9 cellular contexts compared by ENCODE assay signal in the genomic region with DNA sequence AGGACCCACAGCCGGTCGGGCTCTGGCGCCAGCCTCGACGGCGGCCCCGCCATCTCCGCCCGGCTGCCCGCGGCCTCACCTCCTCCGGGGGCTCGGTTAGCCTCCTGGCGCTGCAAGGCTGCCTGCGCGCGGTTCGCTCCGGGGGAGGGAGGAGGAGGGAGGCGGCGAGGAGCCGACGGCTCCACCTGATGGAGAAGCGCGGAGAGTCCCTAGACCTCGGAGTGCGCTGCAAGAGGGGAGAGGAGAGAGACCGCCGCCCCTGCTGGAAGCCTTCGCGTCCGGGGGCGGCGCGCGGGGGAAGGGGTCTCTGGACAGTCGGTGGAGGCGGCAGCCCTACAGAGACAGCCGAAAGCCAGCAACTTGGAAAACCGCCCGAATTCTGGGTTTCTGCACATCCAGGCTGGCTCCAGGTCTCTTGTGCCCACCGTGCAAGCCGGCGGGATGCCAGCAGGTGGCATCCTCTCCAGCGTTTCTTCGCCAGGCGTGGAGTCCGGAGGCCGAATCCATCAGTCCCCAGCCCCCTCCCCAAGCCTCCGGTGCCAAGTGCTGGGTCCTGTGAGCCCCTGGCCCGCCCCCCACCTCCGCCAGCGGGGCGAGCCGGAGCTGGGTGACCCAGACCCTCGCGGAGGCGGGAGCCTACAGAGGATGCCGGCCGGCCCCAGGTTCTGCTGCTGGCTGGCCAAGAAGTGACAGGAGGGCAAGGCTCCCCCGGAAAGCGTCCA. TPM values are rescaled to one million over a fixed set of nuclear protein-coding genes. Genes with fewer than 3 reads are reported as not detected.
DNase-seq lines count a peak whose midpoint lies in the region; ATAC-seq and TF ChIP-seq lines count a peak whose summit lies in the region.
"Had no signal": no experiment of that assay in that cellular context is flagged by ENCODE, and none has a peak within 500 bp of the region (broad histone marks: within the 10 kb centered on the region; RNA-seq: fewer than 3 reads in every experiment).

No MANE protein-coding gene starts in this region.

- peak; percentile 17 for TF ChIP-seq CTCF in GM20000 (IDR thresholded peaks at IDR 0.05; ENCODE audit: extremely low read depth, missing control alignments)
- peak; percentile 46 for TF ChIP-seq CTCF in foreskin fibroblast (IDR thresholded peaks at IDR 0.05; ENCODE audit: low read depth, low read length)
- peak; percentile 66 for TF ChIP-seq CTCF in progenitor cell of endocrine pancreas (IDR thresholded peaks at IDR 0.05; ENCODE audit: unreplicated experiment)

- H3K9me3 ChIP-seq in NT2/D1 (ENCODE audit: insufficient read depth, low read length): no peaks in the 10 kb centered on the region

- H3K4me3 ChIP-seq in NT2/D1 (ENCODE audit: insufficient read length, low read depth) (peak overlapping the region; percentile 36), foreskin fibroblast (ENCODE audit: low read depth in 1 of 2, low read length in 2 of 2) (peak overlapping the region; percentile 50 to 56)

- H3K27ac Mint-ChIP-seq in progenitor cell of endocrine pancreas: no peak overlapping the region
- H3K27ac Mint-ChIP-seq: activated naive CD4-positive, alpha-beta T cell treated with anti-CD3 and anti-CD28 coated beads, Interleukin-2, amount 50 U/mL, for 72 hours had no signal

- H3K36me3 ChIP-seq in NT2/D1 (ENCODE audit: insufficient read depth, insufficient read length, low read length): no peaks in the 10 kb centered on the region

- H3K27me3 Mint-ChIP-seq in progenitor cell of endocrine pancreas: peaks cover 43% of the 10 kb centered on the region

- peak overlapping the region; percentile 30 for H3K4me3 Mint-ChIP-seq in progenitor cell of endocrine pancreas (ENCODE audit: low read depth)

- peaks cover 80% of the 10 kb centered on the region for H3K27me3 ChIP-seq in NT2/D1 (ENCODE audit: insufficient read depth, insufficient read length)

- in situ Hi-C loops in ACHN (cut with HindIII; ENCODE audit: low pct_ligation_motif_present, low pct_unique_long_range_greater_than_20kb, low sequenced_read_pairs): no loop called here

- H3K36me3 Mint-ChIP-seq in progenitor cell of endocrine pancreas (ENCODE audit: insufficient read depth): no peaks in the 10 kb centered on the region
- H3K36me3 Mint-ChIP-seq: activated naive CD4-positive, alpha-beta T cell treated with anti-CD3 and anti-CD28 coated beads, Interleukin-2, amount 50 U/mL, for 72 hours had no signal

- no peak for ATAC-seq in GM18505 (IDR thresholded peaks at IDR 0.05; ENCODE audit: unreplicated experiment)

- DNase-seq in ACHN: peak; percentile 82
- peak; percentile 43 for DNase-seq in GM20000 (ENCODE audit: low spot score)
- peak; percentile 79 for DNase-seq in NT2/D1 (ENCODE audit: low read depth, low spot score)
- DNase-seq in foreskin fibroblast: peak; percentile 48 to 73
- DNase-seq in progenitor cell of endocrine pancreas (ENCODE audit: low spot score, unreplicated experiment): peak; percentile 37
- DNase-seq in stimulated activated CD4-positive, alpha-beta T cell treated with anti-CD3 and anti-CD28 coated beads, Interleukin-4, amount 100 ng/mL, for 24 hours: no peak
- no peak for DNase-seq in SIG-M5 treated with dmso at 0.1 percent for 504 hours (lab: John Stamatoyannopoulos, UW; ENCODE audit: unreplicated experiment)

- H3K9me3 Mint-ChIP-seq in progenitor cell of endocrine pancreas (ENCODE audit: low read depth): no peaks in the 10 kb centered on the region
- H3K9me3 Mint-ChIP-seq: activated naive CD4-positive, alpha-beta T cell treated with anti-CD3 and anti-CD28 coated beads, Interleukin-2, amount 50 U/mL, for 72 hours had no signal

- peak overlapping the region; percentile 70 for H3K9ac ChIP-seq in NT2/D1 (ENCODE audit: insufficient read length, low read depth)

- H3K4me1 ChIP-seq in NT2/D1 (ENCODE audit: insufficient read depth, insufficient read length): peaks cover 2% of the 10 kb centered on the region

- no peak for TF ChIP-seq POLR2A in GM18505 (IDR thresholded peaks at IDR 0.05; ENCODE audit: borderline replicate concordance, extremely low read depth, insufficient read depth, insufficient read length)

- no peaks in the 10 kb centered on the region for H3K4me1 Mint-ChIP-seq in progenitor cell of endocrine pancreas (ENCODE audit: low read depth)

RNA-seq across cellular contexts. Expression of a gene that starts 2.9 kb away (rescaled TPM):
- 0.26 and 0.29 TPM in 2 replicates for total RNA-seq in progenitor cell of endocrine pancreas
- total RNA-seq: activated naive CD4-positive, alpha-beta T cell treated with anti-CD3 and anti-CD28 coated beads, Interleukin-2, amount 50 U/mL, for 72 hours had no signal

Comparison
In these comparisons a context has a peak if more than half of its experiments do, and no peak if none do; other contexts are left out.
1. DNase-seq: peak in ACHN (single experiment), GM20000 (single experiment), NT2/D1 (single experiment), foreskin fibroblast (2 of 2) and progenitor cell of endocrine pancreas (single experiment); none in stimulated activated CD4-positive, alpha-beta T cell treated with anti-CD3 and anti-CD28 coated beads, Interleukin-4, amount 100 ng/mL, for 24 hours (single experiment) and SIG-M5 treated with dmso at 0.1 percent for 504 hours (single experiment).
2. Peak in every context shown above with its lines, with median percentiles within 50 percentile points of each other: CTCF ChIP-seq.